In genomic region chr4:187613089-187613839, GRCh38 we compare ENCODE assay signal across 21 cellular contexts.
"Had no signal": no experiment of that assay in that cellular context is flagged by ENCODE, and none has a peak within 500 bp of the region (broad histone marks: within the 10 kb centered on the region; RNA-seq: fewer than 3 reads in every experiment).

No MANE protein-coding gene starts in this region.

- H3K36me3 ChIP-seq: SJSA1 had no signal

- H3K4me3 ChIP-seq: SJSA1, SK-N-MC had no signal

- DNase-seq: Kasumi-1, MM.1S, NCI-H1092 treated with DMSO at 0.1 percent for 48 hours, NCI-H1436, NCI-H187, NCI-H2029, NCI-H2081 treated with DMSO at 0.1 percent for 48 hours, NCI-H2171, NCI-H226, NCI-H446, NCI-H510A, NCI-H524 treated with DMSO at 0.1 percent for 48 hours, NCI-H69, NCI-H774, Right ventricle myocardium superior, RPMI8226, SIG-M5, SW 1271 had no signal

- H3K9me3 ChIP-seq: SJSA1 had no signal

- H3K27me3 ChIP-seq: SJSA1 had no signal

- H3K27ac ChIP-seq: KMS-11, SJSA1, SK-N-MC had no signal

- H3K4me2 ChIP-seq: KMS-11 had no signal

- H3K9ac ChIP-seq: KMS-11 had no signal
